Comparison of ENCODE assay signal across 12 cellular contexts in genomic region chr3:115627180-115628074, GRCh38. TPM values are rescaled to one million over a fixed set of nuclear protein-coding genes. Genes with fewer than 3 reads are reported as not detected.
DNase-seq lines count a peak whose midpoint lies in the region; ATAC-seq and TF ChIP-seq lines count a peak whose summit lies in the region.
"Had no signal": no experiment of that assay in that cellular context is flagged by ENCODE, and none has a peak within 500 bp of the region (broad histone marks: within the 10 kb centered on the region; RNA-seq: fewer than 3 reads in every experiment).

No MANE protein-coding gene starts in this region.

- intact Hi-C loops in CD14-positive monocyte (cut with micrococcal nuclease), result no loop called here

- peaks cover 28% of the 10 kb centered on the region for H3K27me3 Mint-ChIP-seq in activated CD4-positive, alpha-beta memory T cell treated with anti-CD3 and anti-CD28 coated beads, Interleukin-2, amount 10 ng/mL, durations not matched to agents 7 days and 5 days
- H3K27me3 Mint-ChIP-seq in CD14-positive monocyte (ENCODE audit: low read depth in 3 of 3), result peaks cover 16 to 30% (median 16%) of the 10 kb centered on the region in 3 donors

- DNase-seq in GM12865 (ENCODE audit: low read depth) (peak; percentile 3), NCI-H82 treated with DMSO at 0.1 percent for 48 hours (lab: John Stamatoyannopoulos, UW; ENCODE audit: unreplicated experiment) (peak; percentile 69), NCI-H2196 treated with DMSO at 0.1 percent for 48 hours (lab: John Stamatoyannopoulos, UW; ENCODE audit: unreplicated experiment) (no peak), CD14-positive monocyte (ENCODE audit: low spot score) (no peak)
- no peak for DNase-seq in activated CD4-positive, alpha-beta memory T cell treated with anti-CD3 and anti-CD28 coated beads, Interleukin-2, amount 10 ng/mL, durations not matched to agents 7 days and 5 days
- DNase-seq in effector CD4-positive, alpha-beta T cell, result no peak
- DNase-seq: natural killer cell, NCI-H1048, SHP77 had no signal

- CTCF ChIA-PET in activated CD4-positive, alpha-beta memory T cell treated with anti-CD3 and anti-CD28 coated beads, Interleukin-2, amount 10 ng/mL, durations not matched to agents 7 days and 5 days (lab: Charles Lee), result no interaction called here

- POLR2A ChIA-PET in activated CD4-positive, alpha-beta memory T cell treated with anti-CD3 and anti-CD28 coated beads, Interleukin-2, amount 10 ng/mL, durations not matched to agents 7 days and 5 days (lab: Charles Lee), result no interaction called here

- no peak overlapping the region for H3K4me3 Mint-ChIP-seq in activated CD4-positive, alpha-beta memory T cell treated with anti-CD3 and anti-CD28 coated beads, Interleukin-2, amount 10 ng/mL, durations not matched to agents 7 days and 5 days
- H3K4me3 Mint-ChIP-seq in CD14-positive monocyte, result no peak overlapping the region
- H3K4me3 Mint-ChIP-seq: natural killer cell had no signal

- TF ChIP-seq CTCF in GM12865 (IDR thresholded peaks at IDR 0.05; ENCODE audit: insufficient read depth, low read depth, low read length, missing control alignments) (no peak), CD14-positive monocyte (IDR thresholded peaks at IDR 0.05) (no peak)

- H3K4me3 ChIP-seq in GM12865 (ENCODE audit: low read depth, low read length), result no peak overlapping the region
- H3K4me3 ChIP-seq: BLaER1 had no signal

- H3K36me3 Mint-ChIP-seq in activated CD4-positive, alpha-beta memory T cell treated with anti-CD3 and anti-CD28 coated beads, Interleukin-2, amount 10 ng/mL, durations not matched to agents 7 days and 5 days (ENCODE audit: low read depth), result no peaks in the 10 kb centered on the region
- no peaks in the 10 kb centered on the region for H3K36me3 Mint-ChIP-seq in CD14-positive monocyte
- H3K36me3 Mint-ChIP-seq: natural killer cell had no signal

- H3K9me3 Mint-ChIP-seq in activated CD4-positive, alpha-beta memory T cell treated with anti-CD3 and anti-CD28 coated beads, Interleukin-2, amount 10 ng/mL, durations not matched to agents 7 days and 5 days, result no peaks in the 10 kb centered on the region
- H3K9me3 Mint-ChIP-seq in CD14-positive monocyte, result peaks cover 0 to 7% (median 0%) of the 10 kb centered on the region in 7 donors
- H3K9me3 Mint-ChIP-seq: natural killer cell had no signal

- no peak overlapping the region for H3K27ac Mint-ChIP-seq in activated CD4-positive, alpha-beta memory T cell treated with anti-CD3 and anti-CD28 coated beads, Interleukin-2, amount 10 ng/mL, durations not matched to agents 7 days and 5 days
- no peak overlapping the region for H3K27ac Mint-ChIP-seq in CD14-positive monocyte
- H3K27ac Mint-ChIP-seq: natural killer cell had no signal

- ATAC-seq in GM19455 (IDR thresholded peaks at IDR 0.05; ENCODE audit: unreplicated experiment), result peak; percentile 88
- ATAC-seq in HG02970 (IDR thresholded peaks at IDR 0.05; ENCODE audit: low FRiP score, unreplicated experiment), result peak; percentile 72
- ATAC-seq: natural killer cell had no signal

- H3K4me1 Mint-ChIP-seq in activated CD4-positive, alpha-beta memory T cell treated with anti-CD3 and anti-CD28 coated beads, Interleukin-2, amount 10 ng/mL, durations not matched to agents 7 days and 5 days, result peaks cover 7% of the 10 kb centered on the region
- H3K4me1 Mint-ChIP-seq in CD14-positive monocyte, result no peaks in the 10 kb centered on the region

RNA-seq across cellular contexts. Expression of gene GAP43, which starts 4.1 kb away (rescaled TPM):
- total RNA-seq in activated CD4-positive, alpha-beta memory T cell treated with anti-CD3 and anti-CD28 coated beads, Interleukin-2, amount 10 ng/mL, durations not matched to agents 7 days and 5 days, result not detected
- polyA plus RNA-seq in CD14-positive monocyte, result not detected

Comparison
In these comparisons a context has a peak if more than half of its experiments do, and no peak if none do; other contexts are left out.
1. DNase-seq: peak in GM12865 (single experiment) and NCI-H82 treated with DMSO at 0.1 percent for 48 hours (single experiment); none in NCI-H2196 treated with DMSO at 0.1 percent for 48 hours (single experiment), activated CD4-positive, alpha-beta memory T cell treated with anti-CD3 and anti-CD28 coated beads, Interleukin-2, amount 10 ng/mL, durations not matched to agents 7 days and 5 days (single experiment), effector CD4-positive, alpha-beta T cell (single experiment) and CD14-positive monocyte (single experiment).